ENCODE assay signal across 28 cellular contexts in the genomic region with DNA sequence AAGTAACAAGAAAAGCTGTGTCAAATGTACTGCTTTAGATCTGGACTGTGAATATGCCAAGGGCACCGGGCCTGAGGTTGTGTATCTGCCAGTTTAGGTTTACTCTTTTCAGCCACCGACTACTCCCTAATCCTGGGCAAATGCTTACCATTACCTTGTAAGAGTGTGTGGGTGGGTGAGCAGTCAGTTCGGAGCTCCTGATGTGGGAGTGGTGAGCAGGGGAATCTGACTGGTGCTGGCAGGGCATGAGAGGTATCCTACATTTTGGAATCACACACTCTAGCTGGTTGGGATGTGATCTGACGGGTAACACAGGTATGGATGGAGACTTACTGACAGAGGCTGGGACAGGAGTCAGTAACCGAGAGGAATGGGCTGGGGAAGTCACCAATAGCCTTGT. TPM values are rescaled to one million over a fixed set of nuclear protein-coding genes. Genes with fewer than 3 reads are reported as not detected.
"Had no signal": no experiment of that assay in that cellular context is flagged by ENCODE, and none has a peak within 500 bp of the region (broad histone marks: within the 10 kb centered on the region; RNA-seq: fewer than 3 reads in every experiment).

No MANE protein-coding gene starts in this region.

- H3K9me3 ChIP-seq: breast epithelium, right lobe of liver, thyroid gland, upper lobe of right lung had no signal

- H3K27ac Mint-ChIP-seq: activated CD4-positive, alpha-beta T cell treated with anti-CD3 and anti-CD28 coated beads for 36 hours; activated CD8-positive, alpha-beta memory T cell treated with anti-CD3 and anti-CD28 coated beads, Interleukin-2, amount 10 ng/mL, durations not matched to agents 7 days and 5 days; activated CD8-positive, alpha-beta T cell treated with anti-CD3 and anti-CD28 coated beads, Interleukin-2, amount 10 ng/mL, durations not matched to agents 7 days and 5 days; immature natural killer cell; mesothelial cell of epicardium; naive B cell; stimulated activated effector memory CD8-positive, alpha-beta T cell treated with anti-CD3 and anti-CD28 coated beads, Interleukin-12 subunit alpha, Interleukin-12 subunit beta, amount 100 ng/mL, for 72 hours; T-cell; T-helper 2 cell treated with Interferon-gamma antibody and Interleukin-4, amounts not matched to agents 5 μg/mL and 100 μg/mL, for 36 hours had no signal

- H3K27ac ChIP-seq: breast epithelium, coronary artery, right lobe of liver, thyroid gland, upper lobe of right lung had no signal

- H3K27me3 ChIP-seq: breast epithelium, dorsolateral prefrontal cortex, right lobe of liver, thyroid gland, upper lobe of right lung had no signal

- DNase-seq: activated CD4-positive, alpha-beta T cell treated with anti-CD3 and anti-CD28 coated beads for 36 hours; activated CD4-positive, CD25-positive, alpha-beta regulatory T cell; activated CD8-positive, alpha-beta memory T cell treated with anti-CD3 and anti-CD28 coated beads, Interleukin-2, amount 10 ng/mL, durations not matched to agents 7 days and 5 days; activated CD8-positive, alpha-beta T cell treated with anti-CD3 and anti-CD28 coated beads, Interleukin-2, amount 10 ng/mL, durations not matched to agents 7 days and 5 days; activated naive CD4-positive, alpha-beta T cell; activated T-cell treated with anti-CD3 and anti-CD28 coated beads, Interleukin-2, amount 50 U/mL, for 48 hours; amniotic stem cell; dorsolateral prefrontal cortex; effector memory CD4-positive, alpha-beta T cell; foreskin fibroblast; hypothalamus; immature natural killer cell; naive B cell; right lobe of liver; stimulated activated CD4-positive, alpha-beta T cell treated with anti-CD3 and anti-CD28 coated beads, Interleukin-12 subunit alpha, Interleukin-12 subunit beta, amount 100 ng/mL, for 4 hours; stimulated activated CD4-positive, alpha-beta T cell treated with anti-CD3 and anti-CD28 coated beads, Interleukin-4, amount 100 ng/mL, for 1 hour; stimulated activated naive CD8-positive, alpha-beta T cell treated with anti-CD3 and anti-CD28 coated beads, Interleukin-15, amount 100 ng/mL, for 72 hours; substantia nigra; T-cell; thyroid gland; upper lobe of right lung had no signal

- H3K36me3 ChIP-seq: breast epithelium had no signal

- H3K27me3 Mint-ChIP-seq: activated CD4-positive, alpha-beta T cell treated with anti-CD3 and anti-CD28 coated beads for 36 hours; activated CD8-positive, alpha-beta memory T cell treated with anti-CD3 and anti-CD28 coated beads, Interleukin-2, amount 10 ng/mL, durations not matched to agents 7 days and 5 days; naive B cell; stimulated activated naive CD8-positive, alpha-beta T cell treated with anti-CD3 and anti-CD28 coated beads, Interleukin-15, amount 100 ng/mL, for 72 hours; T-cell had no signal

- ATAC-seq: activated CD4-positive, alpha-beta T cell treated with anti-CD3 and anti-CD28 coated beads for 36 hours; activated CD8-positive, alpha-beta memory T cell treated with anti-CD3 and anti-CD28 coated beads, Interleukin-2, amount 10 ng/mL, durations not matched to agents 7 days and 5 days; activated CD8-positive, alpha-beta T cell treated with anti-CD3 and anti-CD28 coated beads, Interleukin-2, amount 10 ng/mL, durations not matched to agents 7 days and 5 days; right lobe of liver; stimulated activated effector memory CD8-positive, alpha-beta T cell treated with anti-CD3 and anti-CD28 coated beads, Interleukin-12 subunit alpha, Interleukin-12 subunit beta, amount 100 ng/mL, for 72 hours; stimulated activated naive CD8-positive, alpha-beta T cell treated with anti-CD3 and anti-CD28 coated beads, Interleukin-15, amount 100 ng/mL, for 72 hours; T-cell; upper lobe of right lung had no signal

- H3K4me3 ChIP-seq: breast epithelium, coronary artery, dorsolateral prefrontal cortex, right lobe of liver, thyroid gland, upper lobe of right lung had no signal

- H3K9me3 Mint-ChIP-seq: mesothelial cell of epicardium; naive B cell; stimulated activated effector memory CD8-positive, alpha-beta T cell treated with anti-CD3 and anti-CD28 coated beads, Interleukin-12 subunit alpha, Interleukin-12 subunit beta, amount 100 ng/mL, for 72 hours; stimulated activated naive CD8-positive, alpha-beta T cell treated with anti-CD3 and anti-CD28 coated beads, Interleukin-15, amount 100 ng/mL, for 72 hours; T-cell; T-helper 2 cell treated with Interferon-gamma antibody and Interleukin-4, amounts not matched to agents 5 μg/mL and 100 μg/mL, for 36 hours had no signal

- H3K4me3 Mint-ChIP-seq: activated CD4-positive, alpha-beta T cell treated with anti-CD3 and anti-CD28 coated beads for 36 hours; activated CD8-positive, alpha-beta memory T cell treated with anti-CD3 and anti-CD28 coated beads, Interleukin-2, amount 10 ng/mL, durations not matched to agents 7 days and 5 days; activated CD8-positive, alpha-beta T cell treated with anti-CD3 and anti-CD28 coated beads, Interleukin-2, amount 10 ng/mL, durations not matched to agents 7 days and 5 days; immature natural killer cell; mesothelial cell of epicardium; stimulated activated effector memory CD8-positive, alpha-beta T cell treated with anti-CD3 and anti-CD28 coated beads, Interleukin-12 subunit alpha, Interleukin-12 subunit beta, amount 100 ng/mL, for 72 hours; stimulated activated naive CD8-positive, alpha-beta T cell treated with anti-CD3 and anti-CD28 coated beads, Interleukin-15, amount 100 ng/mL, for 72 hours; T-cell; T-helper 2 cell treated with Interferon-gamma antibody and Interleukin-4, amounts not matched to agents 5 μg/mL and 100 μg/mL, for 36 hours had no signal

RNA-seq across cellular contexts. Expression of a gene that starts 2.6 kb away (rescaled TPM):
- total RNA-seq: activated CD8-positive, alpha-beta T cell treated with anti-CD3 and anti-CD28 coated beads, Interleukin-2, amount 10 ng/mL, durations not matched to agents 7 days and 5 days; endothelial cell of umbilical vein; kidney epithelial cell; right lobe of liver; upper lobe of right lung had no signal
- polyA plus RNA-seq: endothelial cell of umbilical vein, immature natural killer cell had no signal

RNA-seq across cellular contexts. Expression of a gene that starts 10.4 kb away (rescaled TPM):
- total RNA-seq: activated CD8-positive, alpha-beta T cell treated with anti-CD3 and anti-CD28 coated beads, Interleukin-2, amount 10 ng/mL, durations not matched to agents 7 days and 5 days had no signal
